21 cellular contexts compared by ENCODE assay signal in the genomic region with DNA sequence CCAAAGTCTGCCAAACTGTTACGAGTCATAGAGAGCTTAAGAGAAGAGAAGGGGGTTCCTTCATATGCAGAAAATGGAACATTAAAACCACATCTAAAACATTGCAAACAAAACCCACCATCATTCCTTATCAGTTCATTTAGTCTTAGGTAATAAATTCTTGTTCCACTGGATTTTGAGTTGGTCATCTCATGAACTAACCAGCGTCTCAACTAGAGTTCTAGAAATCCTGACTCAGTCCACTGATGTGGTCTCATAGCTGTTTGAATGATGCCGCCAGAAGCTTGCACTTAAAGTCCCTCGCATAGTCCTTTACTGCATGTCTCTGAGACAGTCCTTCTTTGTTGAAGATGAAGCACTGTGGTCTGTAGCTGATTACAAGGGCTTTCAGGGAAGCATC.
"Had no signal": no experiment of that assay in that cellular context is flagged by ENCODE, and none has a peak within 500 bp of the region (broad histone marks: within the 10 kb centered on the region; RNA-seq: fewer than 3 reads in every experiment).

No MANE protein-coding gene starts in this region.

- H3K9me3 ChIP-seq: body of pancreas, esophagus squamous epithelium, left lung, SK-N-SH, thyroid gland, upper lobe of right lung had no signal

- ATAC-seq: body of pancreas, heart left ventricle, left lung, natural killer cell, upper lobe of right lung had no signal

- H3K27me3 ChIP-seq: body of pancreas, cardiac muscle cell, esophagus squamous epithelium, heart left ventricle, left lung, thyroid gland, upper lobe of right lung had no signal

- H3K4me1 ChIP-seq: body of pancreas had no signal

- H3K9me2 ChIP-seq: SK-N-SH had no signal

- H3K27ac Mint-ChIP-seq: endodermal cell, natural killer cell, progenitor cell of endocrine pancreas had no signal

- H3K36me3 ChIP-seq: cardiac muscle cell, esophagus squamous epithelium, heart left ventricle, left lung, thyroid gland, upper lobe of right lung had no signal

- H3K4me2 ChIP-seq: SK-N-SH had no signal

- H3K4me3 ChIP-seq: body of pancreas, cardiac muscle cell, esophagus squamous epithelium, heart left ventricle, left lung, lung, thyroid gland, upper lobe of right lung had no signal

- H3K4me3 Mint-ChIP-seq: activated naive CD8-positive, alpha-beta T cell; endodermal cell; natural killer cell had no signal

- H3K27me3 Mint-ChIP-seq: activated naive CD8-positive, alpha-beta T cell; progenitor cell of endocrine pancreas had no signal

- H3K9ac ChIP-seq: SK-N-SH had no signal

- DNase-seq: activated CD4-positive, alpha-beta T cell treated with anti-CD3 and anti-CD28 coated beads for 1 hour; activated CD4-positive, alpha-beta T cell treated with anti-CD3 and anti-CD28 coated beads, Interleukin-2, amount 50 U/mL, for 1 hour; activated gamma-delta T cell treated with Interleukin-2 at 50 U/mL for 16 hours; amniotic stem cell; body of pancreas; cortex of kidney; endodermal cell; esophagus squamous epithelium; heart left ventricle; left lung; natural killer cell; SK-N-SH; stimulated activated CD4-positive, alpha-beta T cell treated with anti-CD3 and anti-CD28 coated beads, Interleukin-4, amount 100 ng/mL, for 24 hours; stimulated activated naive CD4-positive, alpha-beta T cell treated with Interleukin-2 at 50 U/mL for 16 hours; substantia nigra; thyroid gland; upper lobe of right lung had no signal

- H3K27ac ChIP-seq: body of pancreas, cardiac muscle cell, esophagus squamous epithelium, heart left ventricle, left lung, upper lobe of right lung had no signal
